ENCODE assay signal across 10 cellular contexts in the genomic region with DNA sequence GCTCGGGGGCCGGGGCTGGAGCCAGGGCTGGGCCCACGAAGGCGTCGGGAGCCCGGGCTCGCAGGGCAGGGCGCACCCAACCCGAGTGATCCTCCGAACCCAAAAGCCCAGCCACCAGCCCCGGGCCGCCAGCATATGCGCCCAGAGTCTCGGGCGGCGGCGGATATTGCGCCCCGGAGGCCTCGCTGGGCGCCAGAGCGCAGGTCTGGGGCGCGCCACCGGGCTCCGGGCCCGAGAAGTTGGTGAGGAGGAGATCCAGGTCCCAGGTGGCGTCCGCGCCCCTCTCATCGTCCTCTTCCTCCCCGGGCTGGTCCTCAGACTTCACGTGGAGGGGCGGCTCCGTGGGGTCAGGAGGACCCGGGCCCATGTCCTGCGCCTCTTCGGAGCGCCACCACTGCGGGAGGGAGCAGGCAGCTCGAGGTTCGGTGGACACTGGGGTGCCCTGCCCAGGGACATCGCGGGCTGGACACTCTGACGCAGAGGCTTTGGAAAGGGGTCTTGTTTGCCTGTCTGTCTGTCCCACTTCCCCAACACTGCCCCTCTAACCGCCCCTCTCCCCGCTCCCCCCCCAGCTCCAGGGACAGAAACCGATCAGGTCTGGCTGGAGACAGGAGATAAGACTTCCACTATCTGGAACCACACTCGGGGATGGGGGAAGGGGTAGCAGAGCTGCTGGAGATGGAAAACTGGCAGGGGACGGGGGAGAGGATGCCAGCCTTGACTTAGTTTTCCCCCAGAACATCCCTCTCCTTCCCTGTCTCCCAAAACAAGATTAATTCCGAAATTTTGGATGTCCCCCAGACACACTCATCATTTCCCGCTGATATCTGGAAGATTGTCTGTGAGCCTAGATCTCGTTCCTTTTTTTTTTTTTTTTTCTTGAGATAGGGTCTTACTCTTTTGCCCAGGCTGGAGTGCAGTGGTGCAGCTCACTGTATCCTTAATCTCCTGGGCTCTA. TPM values are rescaled to one million over a fixed set of nuclear protein-coding genes. Genes with fewer than 3 reads are reported as not detected.
DNase-seq lines count a peak whose midpoint lies in the region; ATAC-seq and TF ChIP-seq lines count a peak whose summit lies in the region.
"Had no signal": no experiment of that assay in that cellular context is flagged by ENCODE, and none has a peak within 500 bp of the region (broad histone marks: within the 10 kb centered on the region; RNA-seq: fewer than 3 reads in every experiment).

No MANE protein-coding gene starts in this region.

- H3K4me1 ChIP-seq in hepatocyte (ENCODE audit: insufficient read depth), result peaks cover 5% of the 10 kb centered on the region

- 6% methylated on average over 34 of the region's 53 CpGs for WGBS in hepatocyte (ENCODE audit: low lambda C conversion rate, missing lambda C conversion rate)

- no peaks in the 10 kb centered on the region for H3K9me2 ChIP-seq in hepatocyte (replicated peaks; ENCODE audit: insufficient read depth)

- TF ChIP-seq CTCF in VCaP (conservative IDR thresholded peaks at IDR 0.05), result peak; percentile 29; the same call in 1 of the 2 replicates
- TF ChIP-seq CTCF in hepatocyte (IDR thresholded peaks at IDR 0.05; ENCODE audit: poor library complexity), result no peak
- TF ChIP-seq CTCF in brain microvascular endothelial cell (IDR thresholded peaks at IDR 0.05; ENCODE audit: low read depth, low read length, missing control alignments), result no peak

- no peaks in the 10 kb centered on the region for H4K20me1 ChIP-seq in hepatocyte (ENCODE audit: insufficient read depth, poor library complexity, severe bottlenecking)

- no peaks in the 10 kb centered on the region for H3K9me3 ChIP-seq in hepatocyte (ENCODE audit: low read depth)

- peak overlapping the region; percentile 92 for H3K4me2 ChIP-seq in hepatocyte

- no peaks in the 10 kb centered on the region for H3K36me3 ChIP-seq in hepatocyte (replicated peaks; ENCODE audit: insufficient read depth, low read depth)
- H3K36me3 ChIP-seq in brain microvascular endothelial cell (replicated peaks), result no peaks in the 10 kb centered on the region

- peak overlapping the region; percentile 56 for H2AFZ ChIP-seq in hepatocyte

- in situ Hi-C loops in brain microvascular endothelial cell (cut with HindIII; ENCODE audit: low pct_ligation_motif_present, low sequenced_read_pairs), result no loop called here

- H3K27me3 ChIP-seq in hepatocyte (peaks cover 34% of the 10 kb centered on the region), brain microvascular endothelial cell (replicated peaks) (peaks cover 14% of the 10 kb centered on the region)

- peak; percentile 8 for ATAC-seq in stimulated activated naive CD8-positive, alpha-beta T cell treated with anti-CD3 and anti-CD28 coated beads, Interleukin-15, Interleukin-2, amounts not matched to agents 100 U/mL and 50 U/mL, for 24 hours
- ATAC-seq in HG03520 (IDR thresholded peaks at IDR 0.05; ENCODE audit: unreplicated experiment), result no peak
- no peak for ATAC-seq in activated CD4-positive, CD25-positive, alpha-beta regulatory T cell treated with anti-CD3 and anti-CD28 coated beads, Interleukin-2, amount 50 U/mL, for 24 hours

- no peaks in the 10 kb centered on the region for H3K79me2 ChIP-seq in hepatocyte

- H3K27ac ChIP-seq in VCaP (peak overlapping the region; percentile 32; the same call in 1 of the 2 replicates), hepatocyte (no peak overlapping the region), brain microvascular endothelial cell (no peak overlapping the region)

- peak overlapping the region; percentile 20 for H3K4me3 ChIP-seq in hepatocyte
- no peak overlapping the region for H3K4me3 ChIP-seq in brain microvascular endothelial cell (ENCODE audit: low read depth, low read length)

- DNase-seq in NOMO-1 treated with dmso at 0.1 percent for 144 hours (lab: John Stamatoyannopoulos, UW; ENCODE audit: unreplicated experiment) (peak; percentile 49), NOMO-1 treated with DMSO at 0.1 percent for 48 hours (lab: John Stamatoyannopoulos, UW; ENCODE audit: unreplicated experiment) (no peak), hepatocyte (ENCODE audit: low spot score) (no peak), brain microvascular endothelial cell (no peak)
- no peak for DNase-seq in stimulated activated naive CD8-positive, alpha-beta T cell treated with anti-CD3 and anti-CD28 coated beads, Interleukin-15, Interleukin-2, amounts not matched to agents 100 U/mL and 50 U/mL, for 24 hours

RNA-seq across cellular contexts. Expression of gene KLF1, which starts 1.0 kb away (rescaled TPM):
- total RNA-seq in hepatocyte, result 0.37 TPM in 1 of 2 replicates, not detected in the other
- polyA plus RNA-seq in hepatocyte, result not detected in 2 replicates
- total RNA-seq: glomerular endothelial cell had no signal
- polyA plus RNA-seq: BJ had no signal

RNA-seq across cellular contexts. Expression of gene DNASE2, which starts 4.8 kb away (rescaled TPM):
- 25.7 and 31.5 TPM in 2 replicates for total RNA-seq in hepatocyte
- 41.3 and 41.9 TPM in 2 replicates for polyA plus RNA-seq in hepatocyte

RNA-seq across cellular contexts. Expression of gene GCDH, which starts 4.9 kb away (rescaled TPM):
- total RNA-seq in hepatocyte, result 31.7 and 34.2 TPM in 2 replicates
- 23.4 and 30.7 TPM in 2 replicates for polyA plus RNA-seq in hepatocyte

RNA-seq across cellular contexts. Expression of gene SYCE2, which starts 33.1 kb away (rescaled TPM):
- total RNA-seq in hepatocyte, result 0.67 TPM in 1 of 2 replicates, not detected in the other
- 0.77 TPM in 1 of 2 replicates, not detected in the other for polyA plus RNA-seq in hepatocyte

RNA-seq across cellular contexts. Expression of gene FARSA, which starts 47.5 kb away (rescaled TPM):
- total RNA-seq in hepatocyte, result 36.2 and 45.6 TPM in 2 replicates
- polyA plus RNA-seq in hepatocyte, result 86.5 and 95.3 TPM in 2 replicates
